Comparison of ENCODE assay signal across 1 cellular context in genomic region chr7:131109757-131110293, GRCh38.
TF ChIP-seq lines count a peak whose summit lies in the region.

No MANE protein-coding gene starts in this region.

TF ChIP-seq in K562, 482 proteins besides CTCF, POLR2A, EP300 and RAD21 (continued from another document and continues in another):
- TF ChIP-seq CGGBP1 (CRISPR knock-in tag; IDR thresholded peaks at IDR 0.05) (peak; percentile 90; the same call in 1 of the 2 replicates), ZBED1 (IDR thresholded peaks at IDR 0.05) (no peak), GTF2E2 (tag; IDR thresholded peaks at IDR 0.05) (peak; percentile 78), HDAC6 (IDR thresholded peaks at IDR 0.05; ENCODE audit: low read depth, low read length) (no peak), HOXB6 (CRISPR knock-in tag; IDR thresholded peaks at IDR 0.05; ENCODE audit: borderline replicate concordance) (no peak), ZNF384 (IDR thresholded peaks at IDR 0.05; ENCODE audit: low read depth, low read length) (0 out of 2 replicates have a peak, but pooled peaks have one; percentile 6), E4F1 (CRISPR knock-in tag; IDR thresholded peaks at IDR 0.05; ENCODE audit: borderline replicate concordance) (no peak), KHSRP (IDR thresholded peaks at IDR 0.05) (no peak; the same call in 1 of the 2 replicates), ZNF764 (CRISPR knock-in tag; IDR thresholded peaks at IDR 0.05; ENCODE audit: low read depth) (no peak), ARHGAP35 (IDR thresholded peaks at IDR 0.05; ENCODE audit: partially characterized antibody) (no peak), ZNF778 (CRISPR knock-in tag; IDR thresholded peaks at IDR 0.05) (no peak), BRF1 (IDR thresholded peaks at IDR 0.05; ENCODE audit: borderline replicate concordance, extremely low read depth, insufficient read length) (no peak), SNIP1 (IDR thresholded peaks at IDR 0.05; ENCODE audit: low read depth) (no peak), MNT (conservative IDR thresholded peaks at IDR 0.05) (peak in 1 of 2 experiments; percentile 58; a peak in 2 of 4 replicates), ID3 (CRISPR knock-in tag; IDR thresholded peaks at IDR 0.05) (no peak), ID3 (tag; IDR thresholded peaks at IDR 0.05) (peak; percentile 69; the same call in 1 of the 2 replicates), TFAP4 (CRISPR knock-in tag; IDR thresholded peaks at IDR 0.05; ENCODE audit: borderline replicate concordance) (peak; percentile 97), RBM34 (IDR thresholded peaks at IDR 0.05; ENCODE audit: borderline replicate concordance, insufficient read depth, low read length) (no peak), EHMT2 (IDR thresholded peaks at IDR 0.05) (no peak), PHTF2 (CRISPR knock-in tag; IDR thresholded peaks at IDR 0.05) (no peak), RNF2 (IDR thresholded peaks at IDR 0.05) (peak; percentile 90; the same call in 1 of the 2 replicates), HINFP (tag; conservative IDR thresholded peaks at IDR 0.05; ENCODE audit: low read depth) (no peak), L3MBTL2 (IDR thresholded peaks at IDR 0.05) (peak; percentile 54; the same call in 1 of the 2 replicates), CTCFL (IDR thresholded peaks at IDR 0.05; ENCODE audit: borderline replicate concordance, insufficient read depth, low read depth, low read length, poor library complexity, severe bottlenecking) (no peak), WHSC1 (IDR thresholded peaks at IDR 0.05; ENCODE audit: low read length) (no peak), ZNF511 (CRISPR knock-in tag; IDR thresholded peaks at IDR 0.05) (no peak; the same call in 1 of the 2 replicates), ZNF586 (CRISPR knock-in tag; conservative IDR thresholded peaks at IDR 0.05) (no peak), ILF3 (IDR thresholded peaks at IDR 0.05; ENCODE audit: borderline replicate concordance) (no peak), ZNF212 (CRISPR knock-in tag; IDR thresholded peaks at IDR 0.05) (peak; percentile 55; the same call in 1 of the 2 replicates), RFX7 (CRISPR knock-in tag; IDR thresholded peaks at IDR 0.05) (no peak), MEIS2 (IDR thresholded peaks at IDR 0.05; ENCODE audit: partially characterized antibody) (no peak), ZFPM2 (CRISPR knock-in tag; IDR thresholded peaks at IDR 0.05) (no peak), ZNF695 (CRISPR knock-in tag; IDR thresholded peaks at IDR 0.05) (no peak), MLLT1 (IDR thresholded peaks at IDR 0.05) (peak in 1 of 2 experiments; percentile 66; a peak in 1 of 4 replicates), HES1 (IDR thresholded peaks at IDR 0.05; ENCODE audit: low read depth) (0 out of 2 replicates have a peak, but pooled peaks have one; percentile 30), KAT8 (IDR thresholded peaks at IDR 0.05; ENCODE audit: low read depth) (no peak), ESRRB (CRISPR knock-in tag; IDR thresholded peaks at IDR 0.05; ENCODE audit: borderline replicate concordance) (no peak), TRIM24 (IDR thresholded peaks at IDR 0.05) (peak; percentile 59 to 76; a peak in 3 of 4 replicates), ZNF232 (CRISPR knock-in tag; IDR thresholded peaks at IDR 0.05) (no peak), BACH1 (tag; IDR thresholded peaks at IDR 0.05) (peak; percentile 96), NCOA1 (IDR thresholded peaks at IDR 0.05; ENCODE audit: low read depth) (peak; percentile 52; the same call in 1 of the 2 replicates), NFATC3 (IDR thresholded peaks at IDR 0.05) (no peak), CEBPB (tag; IDR thresholded peaks at IDR 0.05) (peak; percentile 23; the same call in 1 of the 2 replicates), RBFOX2 (IDR thresholded peaks at IDR 0.05; ENCODE audit: low read depth, low read length) (peak; percentile 95), PBX2 (CRISPR knock-in tag; IDR thresholded peaks at IDR 0.05; ENCODE audit: low read depth) (no peak), PBX2 (tag; conservative IDR thresholded peaks at IDR 0.05; ENCODE audit: low read depth) (no peak), RUNX1 (IDR thresholded peaks at IDR 0.05; ENCODE audit: low read depth) (0 out of 2 replicates have a peak, but pooled peaks have one; percentile 19), HMBOX1 (IDR thresholded peaks at IDR 0.05) (no peak), ZNF584 (CRISPR knock-in tag; IDR thresholded peaks at IDR 0.05; ENCODE audit: low read depth) (no peak), TCFL5 (CRISPR knock-in tag; conservative IDR thresholded peaks at IDR 0.05) (no peak), GABPB1 (CRISPR knock-in tag; IDR thresholded peaks at IDR 0.05) (peak; percentile 84), ZC3H11A (IDR thresholded peaks at IDR 0.05; ENCODE audit: low read depth, low read length) (no peak), CREB3 (tag; conservative IDR thresholded peaks at IDR 0.05; ENCODE audit: low read depth) (no peak)
